ENCODE assay signal across 8 cellular contexts in genomic region chr1:168135116-168135981, GRCh38. TPM values are rescaled to one million over a fixed set of nuclear protein-coding genes. Genes with fewer than 3 reads are reported as not detected.
DNase-seq lines count a peak whose midpoint lies in the region; ATAC-seq and TF ChIP-seq lines count a peak whose summit lies in the region.

No MANE protein-coding gene starts in this region.

- H3K9me3 ChIP-seq in SU-DHL-6 (ENCODE audit: insufficient read depth, low read length), result no peaks in the 10 kb centered on the region
- H3K9me3 ChIP-seq in hepatocyte (ENCODE audit: low read depth), result no peaks in the 10 kb centered on the region

- H4K20me1 ChIP-seq in SU-DHL-6 (ENCODE audit: low read depth, low read length) (no peaks in the 10 kb centered on the region), hepatocyte (ENCODE audit: insufficient read depth, poor library complexity, severe bottlenecking) (no peaks in the 10 kb centered on the region)

- peaks cover 6% of the 10 kb centered on the region; the same call in 1 of the 2 replicates for H3F3A ChIP-seq in SU-DHL-6 (ENCODE audit: insufficient read depth)

- H2AFZ ChIP-seq in SU-DHL-6 (ENCODE audit: low read depth, low read length, severe bottlenecking) (no peak overlapping the region), hepatocyte (peak overlapping the region; percentile 95)

- H3K9me2 ChIP-seq in SU-DHL-6 (replicated peaks; ENCODE audit: insufficient read depth, low read length) (no peaks in the 10 kb centered on the region), hepatocyte (replicated peaks; ENCODE audit: insufficient read depth) (no peaks in the 10 kb centered on the region)

- ATAC-seq in stimulated activated naive B cell treated with anti-CD40 and anti-IgM and Interleukin-4, amounts not matched to agents 10 μg/mL and 1 μg/mL and 100 μg/mL, for 72 hours (replicated peaks), result no peak
- no peak for ATAC-seq in HG03196 (IDR thresholded peaks at IDR 0.05; ENCODE audit: unreplicated experiment)
- ATAC-seq in GM18505 (IDR thresholded peaks at IDR 0.05; ENCODE audit: unreplicated experiment), result no peak

- intact Hi-C loops in posterior vena cava (cut with DNase I), result no loop called here

- peaks cover 3 to 4% of the 10 kb centered on the region in 2 donors for H3K36me3 Mint-ChIP-seq in stimulated activated naive B cell treated with anti-CD40 and anti-IgM and Interleukin-4, amounts not matched to agents 10 μg/mL and 1 μg/mL and 100 μg/mL, for 72 hours

- H3K4me1 ChIP-seq in hepatocyte (ENCODE audit: insufficient read depth), result peaks cover 19% of the 10 kb centered on the region

- H3K27ac Mint-ChIP-seq in stimulated activated naive B cell treated with anti-CD40 and anti-IgM and Interleukin-4, amounts not matched to agents 10 μg/mL and 1 μg/mL and 100 μg/mL, for 72 hours, result peak overlapping the region; percentile 37

- H3K9ac ChIP-seq in SU-DHL-6 (ENCODE audit: low read length), result no peak overlapping the region

- H3K4me3 ChIP-seq in SU-DHL-6 (ENCODE audit: insufficient read depth, low read length, poor library complexity, severe bottlenecking), result no peak overlapping the region
- peak overlapping the region; percentile 92 for H3K4me3 ChIP-seq in hepatocyte

- no peak for TF ChIP-seq POLR2A in GM18505 (IDR thresholded peaks at IDR 0.05; ENCODE audit: borderline replicate concordance, extremely low read depth, insufficient read depth, insufficient read length)

- DNase-seq in NCI-H510A treated with DMSO at 0.1 percent for 48 hours (lab: John Stamatoyannopoulos, UW), result peak; percentile 62
- DNase-seq in NCI-H510A (lab: John Stamatoyannopoulos, UW), result no peak
- DNase-seq in hepatocyte (ENCODE audit: low spot score), result no peak
- no peak for DNase-seq in stimulated activated naive B cell treated with anti-CD40 and anti-IgM and Interleukin-4, amounts not matched to agents 10 μg/mL and 1 μg/mL and 100 μg/mL, for 72 hours
- no peak for DNase-seq in posterior vena cava (ENCODE audit: low spot score)

- H3K4me2 ChIP-seq in SU-DHL-6 (ENCODE audit: low read depth, low read length, poor library complexity, severe bottlenecking) (peak overlapping the region; percentile 61), hepatocyte (peak overlapping the region; percentile 98)

- TF ChIP-seq CTCF in SU-DHL-6 (IDR thresholded peaks at IDR 0.05; ENCODE audit: insufficient read depth, low read length, poor library complexity, severe bottlenecking) (no peak), hepatocyte (IDR thresholded peaks at IDR 0.05; ENCODE audit: poor library complexity) (no peak)

- H3K9me3 Mint-ChIP-seq in stimulated activated naive B cell treated with anti-CD40 and anti-IgM and Interleukin-4, amounts not matched to agents 10 μg/mL and 1 μg/mL and 100 μg/mL, for 72 hours, result no peaks in the 10 kb centered on the region

- peaks cover 23 to 26% of the 10 kb centered on the region in 2 donors for H3K4me1 Mint-ChIP-seq in stimulated activated naive B cell treated with anti-CD40 and anti-IgM and Interleukin-4, amounts not matched to agents 10 μg/mL and 1 μg/mL and 100 μg/mL, for 72 hours

- H3K79me2 ChIP-seq in SU-DHL-6 (ENCODE audit: insufficient read depth, low read length) (no peaks in the 10 kb centered on the region), hepatocyte (peaks cover 50% of the 10 kb centered on the region)

- H3K27me3 ChIP-seq in SU-DHL-6 (ENCODE audit: low read length), result no peaks in the 10 kb centered on the region; the same call in 1 of the 2 replicates
- H3K27me3 ChIP-seq in hepatocyte, result no peaks in the 10 kb centered on the region

- H3K27me3 Mint-ChIP-seq in stimulated activated naive B cell treated with anti-CD40 and anti-IgM and Interleukin-4, amounts not matched to agents 10 μg/mL and 1 μg/mL and 100 μg/mL, for 72 hours, result peaks cover 32 to 36% of the 10 kb centered on the region in 2 donors

- WGBS in hepatocyte (ENCODE audit: low lambda C conversion rate, missing lambda C conversion rate), result 21% methylated on average over 14 of the region's 14 CpGs

- H3K4me3 Mint-ChIP-seq in stimulated activated naive B cell treated with anti-CD40 and anti-IgM and Interleukin-4, amounts not matched to agents 10 μg/mL and 1 μg/mL and 100 μg/mL, for 72 hours, result peak overlapping the region; percentile 77 to 89

- no peak overlapping the region for H3K27ac ChIP-seq in SU-DHL-6 (ENCODE audit: low read depth, low read length)
- H3K27ac ChIP-seq in hepatocyte, result peak overlapping the region; percentile 96

- no peaks in the 10 kb centered on the region for H3K36me3 ChIP-seq in SU-DHL-6 (ENCODE audit: low read length)
- no peaks in the 10 kb centered on the region for H3K36me3 ChIP-seq in hepatocyte (replicated peaks; ENCODE audit: insufficient read depth, low read depth)

RNA-seq across cellular contexts. Expression of gene GPR161, which starts 1.4 kb away (rescaled TPM):
- total RNA-seq in hepatocyte (13.6 and 15.9 TPM in 2 replicates), posterior vena cava (10 to 100 TPM; 12.9 to 17.7 TPM)
- polyA plus RNA-seq in hepatocyte, result 19.3 and 22.4 TPM in 2 replicates

RNA-seq across cellular contexts. Expression of gene TIPRL, which starts 43.4 kb away (rescaled TPM):
- total RNA-seq in hepatocyte (42.6 and 47.6 TPM in 2 replicates), posterior vena cava (10 to 100 TPM; 29.2 to 32.7 TPM)
- 38.1 and 44.2 TPM in 2 replicates for polyA plus RNA-seq in hepatocyte
